ENCODE assay signal across 13 cellular contexts in the genomic region with DNA sequence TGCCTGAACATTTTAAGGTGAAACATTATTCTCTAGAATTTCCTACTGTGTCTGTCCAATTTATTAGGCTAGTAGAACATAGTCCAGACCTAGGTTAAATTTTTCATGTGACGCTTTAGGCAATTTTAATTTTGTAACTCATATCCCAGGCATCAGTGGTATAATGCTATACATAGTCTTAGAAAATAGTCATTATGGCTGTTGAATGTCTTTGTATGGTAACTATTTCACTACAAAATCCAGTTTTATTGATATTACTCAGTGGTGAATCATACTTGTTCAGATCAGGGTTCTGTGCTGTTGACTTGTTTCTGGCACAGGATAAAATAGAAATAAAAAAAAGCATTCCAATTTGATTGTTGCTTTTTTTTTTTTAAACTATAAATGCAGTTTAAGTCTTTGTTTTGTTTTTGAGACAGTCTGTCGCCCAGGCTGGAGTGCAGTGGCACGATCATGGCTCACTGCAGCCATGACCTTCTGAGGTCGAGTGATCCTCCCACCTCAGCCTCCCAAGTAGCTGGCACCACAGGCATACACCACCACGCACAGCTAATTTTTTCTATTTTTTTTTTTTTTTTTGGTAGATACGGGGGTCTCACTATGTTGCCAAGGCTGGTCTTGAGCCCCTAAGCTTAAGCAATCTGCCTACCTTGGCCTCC.
DNase-seq lines count a peak whose midpoint lies in the region; ATAC-seq, FAIRE-seq and TF ChIP-seq lines count a peak whose summit lies in the region.
"Had no signal": no experiment of that assay in that cellular context is flagged by ENCODE, and none has a peak within 500 bp of the region (broad histone marks: within the 10 kb centered on the region; RNA-seq: fewer than 3 reads in every experiment).

No MANE protein-coding gene starts in this region.

- H3K27me3 Mint-ChIP-seq in activated T-cell treated with anti-CD3 and anti-CD28 coated beads, Interleukin-2, amount 50 U/mL, for 72 hours (ENCODE audit: low read depth): no peaks in the 10 kb centered on the region
- H3K27me3 Mint-ChIP-seq: effector memory CD8-positive, alpha-beta T cell had no signal

- H3K27me3 ChIP-seq in RWPE2 (ENCODE audit: insufficient read depth, poor library complexity, severe bottlenecking): no peaks in the 10 kb centered on the region

- H3K27ac ChIP-seq in RWPE2 (ENCODE audit: poor library complexity, severe bottlenecking): peak overlapping the region; percentile 46
- H3K27ac ChIP-seq: thoracic aorta had no signal

- no peak overlapping the region for H3K4me3 ChIP-seq in RWPE2 (ENCODE audit: severe bottlenecking)
- H3K4me3 ChIP-seq: thoracic aorta had no signal

- TF ChIP-seq CTCF in RWPE2 (IDR thresholded peaks at IDR 0.05; ENCODE audit: poor library complexity, severe bottlenecking): no peak

- DNase-seq in activated T-cell treated with anti-CD3 and anti-CD28 coated beads, Interleukin-2, amount 50 U/mL, for 72 hours: no peak
- no peak for DNase-seq in activated T-cell treated with anti-CD3 and anti-CD28 coated beads, Interleukin-2, amount 50 U/mL, for 1 hour
- no peak for DNase-seq in RWPE2 (ENCODE audit: low spot score)
- DNase-seq in fibroblast of peridontal ligament (ENCODE audit: extremely low read depth): peak; percentile 79
- peak; percentile 16 for DNase-seq in urothelium cell line (ENCODE audit: low spot score)
- no peak for DNase-seq in activated CD8-positive, alpha-beta memory T cell treated with anti-CD3 and anti-CD28 coated beads, Interleukin-2, amount 50 U/mL, for 4 hours
- DNase-seq in OCI-M1 (lab: John Stamatoyannopoulos, UW): no peak
- DNase-seq: activated CD4-positive, alpha-beta T cell treated with anti-CD3 and anti-CD28 coated beads, Interleukin-2, amount 50 U/mL, for 1 hour; effector memory CD8-positive, alpha-beta T cell; NCI-H1417; NCI-H774 had no signal

- peaks cover 6% of the 10 kb centered on the region for H3K4me1 ChIP-seq in RWPE2 (ENCODE audit: insufficient read depth, poor library complexity, severe bottlenecking)

- ATAC-seq in activated T-cell treated with anti-CD3 and anti-CD28 coated beads, Interleukin-2, amount 50 U/mL, for 72 hours (replicated peaks in 1 of 2): peak; percentile 82 to 88
- peak; percentile 97 for ATAC-seq in RWPE2 (ENCODE audit: low read depth)
- ATAC-seq in HG03520 (IDR thresholded peaks at IDR 0.05; ENCODE audit: unreplicated experiment): no peak
- ATAC-seq: effector memory CD8-positive, alpha-beta T cell had no signal

- H3K9me3 Mint-ChIP-seq in activated T-cell treated with anti-CD3 and anti-CD28 coated beads, Interleukin-2, amount 50 U/mL, for 72 hours: no peaks in the 10 kb centered on the region
- H3K9me3 Mint-ChIP-seq: effector memory CD8-positive, alpha-beta T cell had no signal

- no peak for FAIRE-seq in urothelium cell line (lab: Jason Lieb, UNC)

- H3K9me3 ChIP-seq in RWPE2 (ENCODE audit: severe bottlenecking): no peaks in the 10 kb centered on the region
- H3K9me3 ChIP-seq: thoracic aorta had no signal

- H3K4me3 Mint-ChIP-seq in activated T-cell treated with anti-CD3 and anti-CD28 coated beads, Interleukin-2, amount 50 U/mL, for 72 hours: no peak overlapping the region

- H3K27ac Mint-ChIP-seq in activated T-cell treated with anti-CD3 and anti-CD28 coated beads, Interleukin-2, amount 50 U/mL, for 72 hours: peak overlapping the region; percentile 72

- H3K4me1 Mint-ChIP-seq in activated T-cell treated with anti-CD3 and anti-CD28 coated beads, Interleukin-2, amount 50 U/mL, for 72 hours (ENCODE audit: low read depth): peaks cover 69% of the 10 kb centered on the region

- H3K36me3 Mint-ChIP-seq in activated T-cell treated with anti-CD3 and anti-CD28 coated beads, Interleukin-2, amount 50 U/mL, for 72 hours (ENCODE audit: insufficient read depth in 2 of 2): peaks cover 0 to 9% of the 10 kb centered on the region in 2 donors

- peaks cover 4% of the 10 kb centered on the region; the same call in 1 of the 2 replicates for H3K36me3 ChIP-seq in RWPE2 (ENCODE audit: low read depth)
- H3K36me3 ChIP-seq: thoracic aorta had no signal

Comparison
In these comparisons a context has a peak if more than half of its experiments do, and no peak if none do; other contexts are left out.
1. DNase-seq: peak in fibroblast of peridontal ligament (single experiment) and urothelium cell line (single experiment); none in activated T-cell treated with anti-CD3 and anti-CD28 coated beads, Interleukin-2, amount 50 U/mL, for 72 hours (0 of 2), activated T-cell treated with anti-CD3 and anti-CD28 coated beads, Interleukin-2, amount 50 U/mL, for 1 hour (single experiment), RWPE2 (single experiment), activated CD8-positive, alpha-beta memory T cell treated with anti-CD3 and anti-CD28 coated beads, Interleukin-2, amount 50 U/mL, for 4 hours (single experiment) and OCI-M1 (single experiment).